18 cellular contexts compared by ENCODE assay signal in the genomic region with DNA sequence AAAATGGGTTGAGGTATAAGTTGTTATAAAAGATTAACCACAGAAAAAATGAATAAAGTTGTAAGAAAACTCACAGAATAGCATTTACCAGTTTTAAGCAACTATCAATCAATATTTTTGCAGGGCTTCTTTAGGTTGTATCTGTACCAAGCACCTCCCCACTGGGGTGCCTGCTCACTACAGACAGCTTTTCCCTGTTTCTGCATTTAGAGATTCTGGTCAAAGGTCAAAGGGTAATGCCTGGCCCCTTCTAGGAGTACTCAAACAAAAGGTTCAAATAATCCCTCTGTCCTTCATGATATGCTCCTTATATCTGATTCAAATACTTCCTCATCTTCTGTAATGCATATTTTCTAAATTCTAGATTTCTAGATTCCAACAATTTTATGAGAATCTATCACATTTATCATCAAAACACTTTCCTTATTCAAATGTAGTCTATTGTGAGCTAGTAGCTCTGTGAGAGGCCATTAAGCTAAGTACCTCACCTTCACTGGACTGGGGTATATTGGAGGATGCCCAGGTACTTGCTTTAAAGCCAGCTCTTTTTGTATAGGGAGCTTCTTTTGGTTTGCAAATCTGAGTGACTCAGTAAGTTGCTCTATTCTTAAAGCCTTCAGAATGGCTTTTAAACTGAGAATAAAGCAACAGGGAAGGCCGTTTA.
DNase-seq lines count a peak whose midpoint lies in the region; ATAC-seq and TF ChIP-seq lines count a peak whose summit lies in the region.
"Had no signal": no experiment of that assay in that cellular context is flagged by ENCODE, and none has a peak within 500 bp of the region (broad histone marks: within the 10 kb centered on the region; RNA-seq: fewer than 3 reads in every experiment).

No MANE protein-coding gene starts in this region.

- ATAC-seq in HG02981 (IDR thresholded peaks at IDR 0.05; ENCODE audit: unreplicated experiment): no peak
- no peak for ATAC-seq in activated CD8-positive, alpha-beta memory T cell treated with anti-CD3 and anti-CD28 coated beads, Interleukin-2, amount 10 ng/mL, durations not matched to agents 7 days and 5 days
- ATAC-seq: HCT116, HepG2 had no signal

- H3K27me3 ChIP-seq in HUES6 (ENCODE audit: control insufficient read depth, insufficient read depth, low read length): no peaks in the 10 kb centered on the region
- no peaks in the 10 kb centered on the region for H3K27me3 ChIP-seq in hepatocyte
- no peaks in the 10 kb centered on the region for H3K27me3 ChIP-seq in mesendoderm (ENCODE audit: insufficient read depth, low read length, poor library complexity)
- H3K27me3 ChIP-seq: SJCRH30 had no signal

- H3K4me2 ChIP-seq in hepatocyte (no peak overlapping the region), mesendoderm (ENCODE audit: low read length) (no peak overlapping the region)
- H3K4me2 ChIP-seq: KMS-11 had no signal

- H3K36me3 ChIP-seq in HUES6 (ENCODE audit: control insufficient read depth, insufficient read depth, low read length): no peaks in the 10 kb centered on the region
- H3K36me3 ChIP-seq in hepatocyte (replicated peaks; ENCODE audit: insufficient read depth, low read depth): no peaks in the 10 kb centered on the region
- H3K36me3 ChIP-seq in mesendoderm (ENCODE audit: control insufficient read depth, insufficient read depth, low read length): no peaks in the 10 kb centered on the region
- H3K36me3 ChIP-seq: SJCRH30 had no signal

- no peak overlapping the region for H4K8ac ChIP-seq in mesendoderm (ENCODE audit: low read depth, low read length)

- H3K4me3 Mint-ChIP-seq in activated CD8-positive, alpha-beta memory T cell treated with anti-CD3 and anti-CD28 coated beads, Interleukin-2, amount 10 ng/mL, durations not matched to agents 7 days and 5 days: no peak overlapping the region

- H3K4me3 ChIP-seq in HUES6 (ENCODE audit: low read depth, low read length) (no peak overlapping the region), hepatocyte (no peak overlapping the region), mesendoderm (ENCODE audit: low read length) (no peak overlapping the region)
- H3K4me3 ChIP-seq: PC-9, SJCRH30 had no signal

- peak; percentile 47 for DNase-seq in G401 (ENCODE audit: low spot score)
- DNase-seq in hepatocyte (ENCODE audit: low spot score): no peak
- no peak for DNase-seq in mesendoderm
- DNase-seq in inferior parietal cortex (ENCODE audit: extremely low spot score): no peak
- DNase-seq in activated CD8-positive, alpha-beta memory T cell treated with anti-CD3 and anti-CD28 coated beads, Interleukin-2, amount 10 ng/mL, durations not matched to agents 7 days and 5 days: no peak
- DNase-seq: DMS 273 treated with DMSO at 0.1 percent for 48 hours, NCI-H1048, NCI-H146, NCI-H2081, NCI-H510A treated with DMSO at 0.1 percent for 48 hours, NCI-H82, PC-9, SJCRH30 had no signal

- no peak overlapping the region for H3K27ac Mint-ChIP-seq in activated CD8-positive, alpha-beta memory T cell treated with anti-CD3 and anti-CD28 coated beads, Interleukin-2, amount 10 ng/mL, durations not matched to agents 7 days and 5 days

- H3K4me1 ChIP-seq in HUES6 (ENCODE audit: control insufficient read depth, insufficient read depth, low read length) (peaks cover 30% of the 10 kb centered on the region), hepatocyte (ENCODE audit: insufficient read depth) (peaks cover 15% of the 10 kb centered on the region), mesendoderm (ENCODE audit: control insufficient read depth, low read depth, low read length) (no peaks in the 10 kb centered on the region)
- H3K4me1 ChIP-seq: SJCRH30 had no signal

- H3K79me2 ChIP-seq in hepatocyte (no peaks in the 10 kb centered on the region), mesendoderm (ENCODE audit: control insufficient read depth, insufficient read depth, low read length) (no peaks in the 10 kb centered on the region)

- no peaks in the 10 kb centered on the region for H3K9me3 ChIP-seq in HUES6 (ENCODE audit: control insufficient read depth, insufficient read depth, low read depth, low read length)
- no peaks in the 10 kb centered on the region for H3K9me3 ChIP-seq in hepatocyte (ENCODE audit: low read depth)
- H3K9me3 ChIP-seq: SJCRH30 had no signal

- H3K79me1 ChIP-seq in mesendoderm (ENCODE audit: low read length): no peaks in the 10 kb centered on the region

- H3K27ac ChIP-seq in HUES6 (ENCODE audit: low read depth, low read length) (peak overlapping the region; percentile 72), hepatocyte (no peak overlapping the region), mesendoderm (ENCODE audit: low read depth, low read length) (no peak overlapping the region)
- H3K27ac ChIP-seq: KMS-11, SJCRH30 had no signal

- peak overlapping the region; percentile 51 for H3K18ac ChIP-seq in mesendoderm (ENCODE audit: low read length)

- peaks cover 7% of the 10 kb centered on the region for H3K4me1 Mint-ChIP-seq in activated CD8-positive, alpha-beta memory T cell treated with anti-CD3 and anti-CD28 coated beads, Interleukin-2, amount 10 ng/mL, durations not matched to agents 7 days and 5 days

- H3K4ac ChIP-seq in mesendoderm (ENCODE audit: low read depth, low read length): no peak overlapping the region

- H3K9ac ChIP-seq in HUES6 (ENCODE audit: low read length) (no peak overlapping the region), mesendoderm (ENCODE audit: low read length) (no peak overlapping the region)
- H3K9ac ChIP-seq: KMS-11 had no signal

- no peaks in the 10 kb centered on the region for H3K9me3 Mint-ChIP-seq in activated CD8-positive, alpha-beta memory T cell treated with anti-CD3 and anti-CD28 coated beads, Interleukin-2, amount 10 ng/mL, durations not matched to agents 7 days and 5 days (ENCODE audit: low read depth)

- peaks cover 7% of the 10 kb centered on the region for H3K27me3 Mint-ChIP-seq in activated CD8-positive, alpha-beta memory T cell treated with anti-CD3 and anti-CD28 coated beads, Interleukin-2, amount 10 ng/mL, durations not matched to agents 7 days and 5 days

- no peaks in the 10 kb centered on the region for H4K20me1 ChIP-seq in hepatocyte (ENCODE audit: insufficient read depth, poor library complexity, severe bottlenecking)

- in situ Hi-C loops in G401 (cut with HindIII; ENCODE audit: low sequenced_read_pairs): no loop called here

- H3K36me3 Mint-ChIP-seq in activated CD8-positive, alpha-beta memory T cell treated with anti-CD3 and anti-CD28 coated beads, Interleukin-2, amount 10 ng/mL, durations not matched to agents 7 days and 5 days: no peaks in the 10 kb centered on the region

- no peak overlapping the region for H4K5ac ChIP-seq in mesendoderm (ENCODE audit: low read length)

- no peaks in the 10 kb centered on the region for H3K9me2 ChIP-seq in hepatocyte (replicated peaks; ENCODE audit: insufficient read depth)

- no peak overlapping the region for H3K23ac ChIP-seq in mesendoderm (ENCODE audit: low read length)

- H3K56ac ChIP-seq in mesendoderm (ENCODE audit: low read length): no peak overlapping the region

- H2AFZ ChIP-seq in hepatocyte: peak overlapping the region; percentile 4
- H2AFZ ChIP-seq: PC-9 had no signal

- no peak overlapping the region for H2AK5ac ChIP-seq in mesendoderm (ENCODE audit: low read length)

- no peak overlapping the region for H2BK15ac ChIP-seq in mesendoderm (replicated peaks; ENCODE audit: low read depth)

- TF ChIP-seq CTCF in hepatocyte (IDR thresholded peaks at IDR 0.05; ENCODE audit: poor library complexity): no peak

- H2BK120ac ChIP-seq in mesendoderm (ENCODE audit: low read depth, low read length): no peak overlapping the region

- CTCF ChIA-PET in activated CD8-positive, alpha-beta memory T cell treated with anti-CD3 and anti-CD28 coated beads, Interleukin-2, amount 10 ng/mL, durations not matched to agents 7 days and 5 days (lab: Charles Lee): no interaction called here

- WGBS in hepatocyte (ENCODE audit: low lambda C conversion rate, missing lambda C conversion rate): 77% methylated on average over 1 of the region's 1 CpG
- WGBS in mesendoderm (ENCODE audit: extremely low coverage, insufficient coverage, low lambda C conversion rate): no CpG with 5 or more reads among the region's 1 CpG

- no peak overlapping the region for H2BK5ac ChIP-seq in mesendoderm (ENCODE audit: low read length)
